ENCODE assay signal across 17 cellular contexts in the genomic region with DNA sequence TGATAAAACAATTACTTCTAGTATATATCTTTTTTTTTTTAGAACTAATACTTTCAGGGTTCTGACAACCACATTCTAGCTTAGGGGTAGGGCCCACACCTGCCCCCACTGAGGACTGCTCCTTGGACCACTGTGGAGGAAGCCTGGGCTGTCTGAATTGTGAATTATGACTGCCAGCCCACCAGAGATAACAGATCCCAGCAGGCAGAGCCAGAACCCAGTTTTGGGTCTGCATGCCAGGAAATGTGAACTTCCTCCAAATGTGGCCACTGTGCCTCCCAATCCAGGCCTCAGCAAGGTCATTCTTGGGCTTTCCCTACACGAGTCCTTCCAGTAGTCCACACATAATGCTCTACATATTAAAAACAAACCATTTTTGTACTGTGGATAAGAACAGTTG. TPM values are rescaled to one million over a fixed set of nuclear protein-coding genes. Genes with fewer than 3 reads are reported as not detected.
DNase-seq lines count a peak whose midpoint lies in the region; ATAC-seq, FAIRE-seq and TF ChIP-seq lines count a peak whose summit lies in the region.
"Had no signal": no experiment of that assay in that cellular context is flagged by ENCODE, and none has a peak within 500 bp of the region (broad histone marks: within the 10 kb centered on the region; RNA-seq: fewer than 3 reads in every experiment).

No MANE protein-coding gene starts in this region.

- H3K56ac ChIP-seq in IMR-90 (ENCODE audit: extremely low read depth, insufficient read depth, low read length), result no peak overlapping the region

- intact Hi-C loops in IMR-90 (cut with micrococcal nuclease), result no loop called here
- intact Hi-C loops in posterior vena cava (cut with DNase I), result no loop called here

- H3K27me3 Mint-ChIP-seq in activated naive CD8-positive, alpha-beta T cell, result no peaks in the 10 kb centered on the region
- no peaks in the 10 kb centered on the region for H3K27me3 Mint-ChIP-seq in activated naive CD8-positive, alpha-beta T cell treated with anti-CD3 and anti-CD28 coated beads for 36 hours
- H3K27me3 Mint-ChIP-seq: CD4-positive, alpha-beta memory T cell had no signal

- H3K4me1 ChIP-seq in IMR-90 (ENCODE audit: control insufficient read depth, insufficient read depth, low read length), result peaks cover 12% of the 10 kb centered on the region
- H3K4me1 ChIP-seq: BLaER1 had no signal

- no peaks in the 10 kb centered on the region for H3K9me3 ChIP-seq in IMR-90 (ENCODE audit: control insufficient read depth, insufficient read depth, low read length)
- H3K9me3 ChIP-seq: BLaER1, Peyer's patch had no signal

- H2BK15ac ChIP-seq in IMR-90 (ENCODE audit: low read depth, low read length), result no peak overlapping the region

- POLR2A ChIA-PET in IMR-90 (lab: Charles Lee; ENCODE audit: unreplicated experiment), result no interaction called here

- H4K91ac ChIP-seq in IMR-90 (ENCODE audit: insufficient read depth, low read depth, low read length), result no peak overlapping the region

- H3K9me1 ChIP-seq in IMR-90 (ENCODE audit: insufficient read depth, low read length), result peaks cover 14% of the 10 kb centered on the region

- no peak overlapping the region for H2BK120ac ChIP-seq in IMR-90 (ENCODE audit: low read depth, low read length)

- no peak overlapping the region for H3K4me3 Mint-ChIP-seq in activated naive CD8-positive, alpha-beta T cell
- no peak overlapping the region for H3K4me3 Mint-ChIP-seq in activated naive CD8-positive, alpha-beta T cell treated with anti-CD3 and anti-CD28 coated beads for 36 hours
- H3K4me3 Mint-ChIP-seq: CD4-positive, alpha-beta memory T cell had no signal

- TF ChIP-seq RAD21 in IMR-90 (IDR thresholded peaks at IDR 0.05; ENCODE audit: low read length), result no peak

- dilution Hi-C loops in IMR-90 (cut with HindIII; ENCODE audit: low sequenced_read_pairs, unreplicated experiment), result no loop called here

- H2BK5ac ChIP-seq in IMR-90 (ENCODE audit: low read depth, low read length, poor library complexity, severe bottlenecking), result no peak overlapping the region

- no peak overlapping the region for H3K4me3 ChIP-seq in IMR-90 (ENCODE audit: insufficient read depth, low read depth, low read length)
- H3K4me3 ChIP-seq: BLaER1, Peyer's patch had no signal

- H3K23ac ChIP-seq in IMR-90 (ENCODE audit: low read depth, low read length), result no peak overlapping the region; the same call in 1 of the 2 replicates

- no peak overlapping the region for H2AK5ac ChIP-seq in IMR-90 (ENCODE audit: low read depth, low read length)

- no peaks in the 10 kb centered on the region for H3K9me3 Mint-ChIP-seq in activated naive CD8-positive, alpha-beta T cell (ENCODE audit: low read depth)
- H3K9me3 Mint-ChIP-seq in activated naive CD8-positive, alpha-beta T cell treated with anti-CD3 and anti-CD28 coated beads for 36 hours, result no peaks in the 10 kb centered on the region
- H3K9me3 Mint-ChIP-seq: CD4-positive, alpha-beta memory T cell had no signal

- CTCF ChIA-PET in IMR-90 (lab: Yijun Ruan, JAX), result interaction anchor here (0.5 kb wide), 1 partner anchor 97 kb away, joined by 3 read pairs; no protein-coding TSS in a partner anchor

- H2AK9ac ChIP-seq in IMR-90 (replicated peaks; ENCODE audit: low read depth, low read length, poor library complexity), result no peak overlapping the region

- no peak overlapping the region for H3K4me2 ChIP-seq in IMR-90 (ENCODE audit: low read depth, low read length)
- H3K4me2 ChIP-seq: BLaER1 had no signal

- peaks cover 18 to 39% of the 10 kb centered on the region in 2 experiments for H3K79me1 ChIP-seq in IMR-90 (ENCODE audit: low read depth in 1 of 2, low read length in 2 of 2)

- no peak overlapping the region for H3K14ac ChIP-seq in IMR-90 (replicated peaks; ENCODE audit: low read depth, low read length)

- no peaks in the 10 kb centered on the region for H3K36me3 Mint-ChIP-seq in activated naive CD8-positive, alpha-beta T cell
- peaks cover 10% of the 10 kb centered on the region for H3K36me3 Mint-ChIP-seq in activated naive CD8-positive, alpha-beta T cell treated with anti-CD3 and anti-CD28 coated beads for 36 hours

- no peaks in the 10 kb centered on the region for H3K27me3 ChIP-seq in IMR-90 (ENCODE audit: control insufficient read depth, insufficient read depth, low read length)
- H3K27me3 ChIP-seq: BLaER1, Peyer's patch had no signal

- H2BK20ac ChIP-seq in IMR-90 (ENCODE audit: low read depth, low read length), result no peak overlapping the region

- in situ Hi-C loops in IMR-90 (cut with MboI; ENCODE audit: low sequenced_read_pairs), result no loop called here

- DNase-seq in activated naive CD8-positive, alpha-beta T cell treated with anti-CD3 and anti-CD28 coated beads for 36 hours, result no peak
- DNase-seq in IMR-90, result no peak
- peak; percentile 33 for DNase-seq in ecto neural progenitor cell (ENCODE audit: low spot score)
- DNase-seq in posterior vena cava (ENCODE audit: low spot score), result peak; percentile 25
- DNase-seq in GM12891 (ENCODE audit: insufficient read length, low spot score), result no peak
- DNase-seq in HCEC 1CT, result no peak
- DNase-seq: Calu3; CD4-positive, alpha-beta memory T cell; NCI-H1105; NCI-H2081 treated with DMSO at 0.1 percent for 48 hours; NCI-H446 treated with DMSO at 0.1 percent for 48 hours; Peyer's patch had no signal

- no CpG with 5 or more reads among the region's 1 CpG for WGBS in IMR-90 (ENCODE audit: extremely low coverage in 2 of 2, insufficient read length in 1 of 2), 2 experiments

- no peak overlapping the region for H3K4ac ChIP-seq in IMR-90 (ENCODE audit: low read depth, low read length)

- H4K8ac ChIP-seq in IMR-90 (ENCODE audit: low read depth in 2 of 2, low read length in 2 of 2), result no peak overlapping the region

- FAIRE-seq in GM12891 (lab: Jason Lieb, UNC), result no peak
- FAIRE-seq: A204.1, H1 had no signal

- H4K5ac ChIP-seq in IMR-90 (ENCODE audit: low read depth, low read length), result no peak overlapping the region

- peaks cover 27% of the 10 kb centered on the region for H3K36me3 ChIP-seq in IMR-90 (ENCODE audit: control insufficient read depth, insufficient read depth, low read length)

- peak overlapping the region; percentile 34 for H3K27ac Mint-ChIP-seq in activated naive CD8-positive, alpha-beta T cell
- no peak overlapping the region for H3K27ac Mint-ChIP-seq in activated naive CD8-positive, alpha-beta T cell treated with anti-CD3 and anti-CD28 coated beads for 36 hours
- H3K27ac Mint-ChIP-seq: CD4-positive, alpha-beta memory T cell had no signal

- peak overlapping the region; percentile 11; the same call in 1 of the 2 replicates for H3K27ac ChIP-seq in IMR-90 (ENCODE audit: insufficient read depth, low read length)
- H3K27ac ChIP-seq: BLaER1, Peyer's patch had no signal

- no peak overlapping the region for H2AFZ ChIP-seq in IMR-90 (replicated peaks; ENCODE audit: low read length, poor library complexity)

- no peak for TF ChIP-seq CTCF in IMR-90 (conservative IDR thresholded peaks at IDR 0.05; ENCODE audit: low read depth, low read length)

- no peak overlapping the region for H3K18ac ChIP-seq in IMR-90 (ENCODE audit: low read depth, low read length)

- peaks cover 1% of the 10 kb centered on the region for H3K4me1 Mint-ChIP-seq in activated naive CD8-positive, alpha-beta T cell (ENCODE audit: low read depth)
- peaks cover 2% of the 10 kb centered on the region for H3K4me1 Mint-ChIP-seq in activated naive CD8-positive, alpha-beta T cell treated with anti-CD3 and anti-CD28 coated beads for 36 hours

- peaks cover 27% of the 10 kb centered on the region for H4K20me1 ChIP-seq in IMR-90 (ENCODE audit: insufficient read depth, low read length)

- ATAC-seq in IMR-90 (ENCODE audit: low read depth), result no peak
- no peak for ATAC-seq in GM18498 (IDR thresholded peaks at IDR 0.05; ENCODE audit: unreplicated experiment)

- no peak overlapping the region for H3K9ac ChIP-seq in IMR-90 (ENCODE audit: low read depth, low read length)
- H3K9ac ChIP-seq: BLaER1 had no signal

- no TSS peak for BruUV-seq in IMR-90 (replicated peaks; lab: Mats Ljungman, UMichigan)

- no peak for TF ChIP-seq POLR2A in IMR-90 (IDR thresholded peaks at IDR 0.05; ENCODE audit: low read depth, low read length)
- TF ChIP-seq POLR2A in GM12891 (IDR thresholded peaks at IDR 0.05; ENCODE audit: low read depth, low read length), result no peak

TF ChIP-seq in IMR-90, 13 proteins besides CTCF, POLR2A, EP300 and RAD21 (continues in another document):
- TF ChIP-seq MXI1 (IDR thresholded peaks at IDR 0.05; ENCODE audit: borderline replicate concordance, low read depth, low read length) (no peak), CHD1 (IDR thresholded peaks at IDR 0.05; ENCODE audit: low read depth, low read length) (no peak), MAZ (IDR thresholded peaks at IDR 0.05; ENCODE audit: borderline replicate concordance, low read depth, low read length) (no peak), CEBPB (IDR thresholded peaks at IDR 0.05; ENCODE audit: low read depth, low read length) (no peak)

TF ChIP-seq in GM12891, 5 proteins besides CTCF, POLR2A, EP300 and RAD21 (continues in another document):
- no peak for TF ChIP-seq POLR2AphosphoS5 (IDR thresholded peaks at IDR 0.05; ENCODE audit: low read depth, low read length)
- no peak for TF ChIP-seq PAX5 (IDR thresholded peaks at IDR 0.05; ENCODE audit: insufficient read depth, low read length, severe bottlenecking)
- TF ChIP-seq POU2F2 (IDR thresholded peaks at IDR 0.05; ENCODE audit: low read depth, low read length), result no peak
- no peak for TF ChIP-seq SPI1 (IDR thresholded peaks at IDR 0.05; ENCODE audit: low read depth, low read length)

RNA-seq across cellular contexts. Expression of a gene that starts 15.9 kb away (rescaled TPM):
- total RNA-seq in activated naive CD8-positive, alpha-beta T cell treated with anti-CD3 and anti-CD28 coated beads for 36 hours, result 10 to 100 TPM; 22.8 to 23.0 TPM
- total RNA-seq in IMR-90 (2012; rRNA removed) (40.3 and 42.1 TPM in 2 replicates), posterior vena cava (10 to 100 TPM; 56.1 to 61.8 TPM)
- polyA plus RNA-seq in IMR-90 (2012; rRNA removed), result 21.1 and 22.4 TPM in 2 replicates
- polyA plus RNA-seq in IMR-90 (2012; cell fraction: cytosol; rRNA removed), result 7.6 and 9.8 TPM in 2 replicates
- 11.5 and 37.6 TPM in 2 replicates for polyA plus RNA-seq in IMR-90 (2012; cell fraction: nucleus; rRNA removed; ENCODE audit: low replicate concordance)
- 9.9 TPM for polyA plus RNA-seq in GM12891 (2012; ENCODE audit: low read depth, missing spikeins)

RNA-seq across cellular contexts. Expression of a gene that starts 16.9 kb away (rescaled TPM):
- under 1 TPM; 0.14 to 0.18 TPM for total RNA-seq in activated naive CD8-positive, alpha-beta T cell treated with anti-CD3 and anti-CD28 coated beads for 36 hours
- 4.1 and 4.2 TPM in 2 replicates for total RNA-seq in IMR-90 (2012; rRNA removed)
- polyA plus RNA-seq in IMR-90 (2012; rRNA removed), result 21.2 and 22.6 TPM in 2 replicates
- polyA plus RNA-seq in IMR-90 (2012; cell fraction: cytosol; rRNA removed), result 16.0 and 18.8 TPM in 2 replicates
- polyA plus RNA-seq in IMR-90 (2012; cell fraction: nucleus; rRNA removed; ENCODE audit: low replicate concordance), result 69.3 and 81.4 TPM in 2 replicates
- 10 to 100 TPM; 42.3 to 43.6 TPM for total RNA-seq in posterior vena cava
- 0.78 TPM for polyA plus RNA-seq in GM12891 (2012; ENCODE audit: low read depth, missing spikeins)
- polyA plus RNA-seq: CD4-positive, alpha-beta memory T cell had no signal

RNA-seq across cellular contexts. Expression of a gene that starts 34.9 kb away (rescaled TPM):
- total RNA-seq in activated naive CD8-positive, alpha-beta T cell treated with anti-CD3 and anti-CD28 coated beads for 36 hours, result 100 to 1,000 TPM; 441 to 469 TPM
- total RNA-seq in IMR-90 (2012; rRNA removed) (357 and 513 TPM in 2 replicates), posterior vena cava (100 to 1,000 TPM; 120 to 152 TPM)
- polyA plus RNA-seq in IMR-90 (2012; rRNA removed), result 155 and 190 TPM in 2 replicates
- 73.2 and 182 TPM in 2 replicates for polyA plus RNA-seq in IMR-90 (2012; cell fraction: cytosol; rRNA removed)
- polyA plus RNA-seq in IMR-90 (2012; cell fraction: nucleus; rRNA removed; ENCODE audit: low replicate concordance), result 328 and 661 TPM in 2 replicates
- polyA plus RNA-seq in GM12891 (2012; ENCODE audit: low read depth, missing spikeins), result 154 TPM

Comparison
In these comparisons a context has a peak if more than half of its experiments do, and no peak if none do; other contexts are left out.
1. DNase-seq: peak in ecto neural progenitor cell (single experiment) and posterior vena cava (single experiment); none in activated naive CD8-positive, alpha-beta T cell treated with anti-CD3 and anti-CD28 coated beads for 36 hours (single experiment), IMR-90 (single experiment), GM12891 (single experiment) and HCEC 1CT (single experiment).